ENCODE assay signal across 23 cellular contexts in genomic region chr5:13034048-13034447, GRCh38.
"Had no signal": no experiment of that assay in that cellular context is flagged by ENCODE, and none has a peak within 500 bp of the region (broad histone marks: within the 10 kb centered on the region; RNA-seq: fewer than 3 reads in every experiment).

No MANE protein-coding gene starts in this region.

- H3K4me3 ChIP-seq: ascending aorta, upper lobe of left lung had no signal

- H3K27me3 ChIP-seq: ascending aorta, upper lobe of left lung had no signal

- DNase-seq: activated CD4-positive, alpha-beta T cell treated with anti-CD3 and anti-CD28 coated beads, Interleukin-2, amount 50 U/mL, for 4 hours; activated CD8-positive, alpha-beta memory T cell treated with anti-CD3 and anti-CD28 coated beads for 24 hours; activated CD8-positive, alpha-beta memory T cell treated with anti-CD3 and anti-CD28 coated beads, Interleukin-2, amount 50 U/mL, for 4 hours; activated T-cell treated with anti-CD3 and anti-CD28 coated beads, Interleukin-2, amount 50 U/mL, for 24 hours; cerebellar nuclear complex; cortex of kidney; erythroblast; foreskin melanocyte; hippocampal formation; small intestine; stimulated activated CD4-positive, alpha-beta T cell treated with anti-CD3 and anti-CD28 coated beads, Interleukin-2, amount 100 ng/mL, for 24 hours; stimulated activated naive CD8-positive, alpha-beta T cell treated with anti-CD3 and anti-CD28 coated beads, Interleukin-15, amount 100 ng/mL, for 72 hours; T-helper 9 cell; upper lobe of left lung had no signal

- H3K4me3 Mint-ChIP-seq: activated T-cell treated with anti-CD3 and anti-CD28 coated beads, Interleukin-2, amount 50 U/mL, for 24 hours; activated T-helper 17 cell treated with anti-CD3 and anti-CD28 coated beads, Interleukin-2, amount 50 U/mL, for 72 hours; memory B cell; nephron; stimulated activated effector memory CD8-positive, alpha-beta T cell treated with anti-CD3 and anti-CD28 coated beads, Interleukin-12 subunit alpha, Interleukin-12 subunit beta, amount 100 ng/mL, for 72 hours; stimulated activated naive CD8-positive, alpha-beta T cell treated with anti-CD3 and anti-CD28 coated beads, Interleukin-15, amount 100 ng/mL, for 72 hours; WTC11 had no signal

- H3K9me3 ChIP-seq: ascending aorta, upper lobe of left lung had no signal

- H3K27ac Mint-ChIP-seq: activated naive CD4-positive, alpha-beta T cell treated with anti-CD3 and anti-CD28 coated beads, Interleukin-2, amount 50 U/mL, for 72 hours; activated T-cell treated with anti-CD3 and anti-CD28 coated beads, Interleukin-2, amount 50 U/mL, for 24 hours; activated T-helper 17 cell treated with anti-CD3 and anti-CD28 coated beads, Interleukin-2, amount 50 U/mL, for 72 hours; memory B cell; nephron; stimulated activated effector memory CD8-positive, alpha-beta T cell treated with anti-CD3 and anti-CD28 coated beads, Interleukin-12 subunit alpha, Interleukin-12 subunit beta, amount 100 ng/mL, for 72 hours; WTC11 had no signal

- FAIRE-seq: islet of Langerhans had no signal

- H3K36me3 ChIP-seq: ascending aorta, upper lobe of left lung had no signal

- H3K4me1 Mint-ChIP-seq: activated T-helper 17 cell treated with anti-CD3 and anti-CD28 coated beads, Interleukin-2, amount 50 U/mL, for 72 hours; memory B cell; nephron; stimulated activated effector memory CD8-positive, alpha-beta T cell treated with anti-CD3 and anti-CD28 coated beads, Interleukin-12 subunit alpha, Interleukin-12 subunit beta, amount 100 ng/mL, for 72 hours; stimulated activated naive CD8-positive, alpha-beta T cell treated with anti-CD3 and anti-CD28 coated beads, Interleukin-15, amount 100 ng/mL, for 72 hours; WTC11 had no signal

- H3K27ac ChIP-seq: ascending aorta, upper lobe of left lung had no signal

- H3K9me3 Mint-ChIP-seq: nephron, WTC11 had no signal

- ATAC-seq: activated naive CD4-positive, alpha-beta T cell treated with anti-CD3 and anti-CD28 coated beads, Interleukin-2, amount 50 U/mL, for 72 hours; activated T-helper 17 cell treated with anti-CD3 and anti-CD28 coated beads, Interleukin-2, amount 50 U/mL, for 72 hours; sciatic nerve; stimulated activated effector memory CD8-positive, alpha-beta T cell treated with anti-CD3 and anti-CD28 coated beads, Interleukin-12 subunit alpha, Interleukin-12 subunit beta, amount 100 ng/mL, for 72 hours; stimulated activated naive CD8-positive, alpha-beta T cell treated with anti-CD3 and anti-CD28 coated beads, Interleukin-15, amount 100 ng/mL, for 72 hours; WTC11 had no signal

- H3K4me1 ChIP-seq: ascending aorta, upper lobe of left lung had no signal

- H3K36me3 Mint-ChIP-seq: activated naive CD4-positive, alpha-beta T cell treated with anti-CD3 and anti-CD28 coated beads, Interleukin-2, amount 50 U/mL, for 72 hours; memory B cell; stimulated activated effector memory CD8-positive, alpha-beta T cell treated with anti-CD3 and anti-CD28 coated beads, Interleukin-12 subunit alpha, Interleukin-12 subunit beta, amount 100 ng/mL, for 72 hours; WTC11 had no signal

- H3K27me3 Mint-ChIP-seq: activated T-cell treated with anti-CD3 and anti-CD28 coated beads, Interleukin-2, amount 50 U/mL, for 24 hours; activated T-helper 17 cell treated with anti-CD3 and anti-CD28 coated beads, Interleukin-2, amount 50 U/mL, for 72 hours; memory B cell; stimulated activated naive CD8-positive, alpha-beta T cell treated with anti-CD3 and anti-CD28 coated beads, Interleukin-15, amount 100 ng/mL, for 72 hours had no signal
